In genomic region chr1:6918908-6919511, GRCh38 we compare ENCODE assay signal across 33 cellular contexts.
DNase-seq lines count a peak whose midpoint lies in the region; ATAC-seq, FAIRE-seq and TF ChIP-seq lines count a peak whose summit lies in the region.
"Had no signal": no experiment of that assay in that cellular context is flagged by ENCODE, and none has a peak within 500 bp of the region (broad histone marks: within the 10 kb centered on the region; RNA-seq: fewer than 3 reads in every experiment).

No MANE protein-coding gene starts in this region.

- H3K9me1 ChIP-seq in keratinocyte (ENCODE audit: control insufficient read depth, extremely low read depth, insufficient read depth, low read length) = no peaks in the 10 kb centered on the region

- no peak for TF ChIP-seq CTCF in activated CD8-positive, alpha-beta T cell treated with anti-CD3 and anti-CD28 coated beads for 36 hours (IDR thresholded peaks at IDR 0.05)
- no peak for TF ChIP-seq CTCF in astrocyte (IDR thresholded peaks at IDR 0.05; ENCODE audit: insufficient read depth, low read depth, low read length)
- peak in 2 of 3 experiments; percentile 7 to 30 for TF ChIP-seq CTCF in keratinocyte (optimal IDR thresholded peaks at IDR 0.05 in 1 of 3, IDR thresholded peaks at IDR 0.05 in 1 of 3, conservative IDR thresholded peaks at IDR 0.05 in 1 of 3; ENCODE audit: extremely low read depth in 1 of 3, insufficient read depth in 2 of 3, low read length in 3 of 3)
- no peak for TF ChIP-seq CTCF in coronary artery (IDR thresholded peaks at IDR 0.05)

- intact Hi-C loops in activated CD8-positive, alpha-beta T cell treated with anti-CD3 and anti-CD28 coated beads for 36 hours (cut with micrococcal nuclease) = no loop called here

- POLR2A ChIA-PET in activated CD8-positive, alpha-beta T cell treated with anti-CD3 and anti-CD28 coated beads, Interleukin-2, amount 10 ng/mL, durations not matched to agents 7 days and 5 days (lab: Charles Lee) = no interaction called here
- POLR2A ChIA-PET in activated CD8-positive, alpha-beta T cell treated with anti-CD3 and anti-CD28 coated beads for 36 hours (lab: Charles Lee) = no interaction called here

- H3K36me3 ChIP-seq in astrocyte (ENCODE audit: insufficient read depth, low read length) (no peaks in the 10 kb centered on the region), keratinocyte (ENCODE audit: control insufficient read depth in 2 of 2, extremely low read depth in 1 of 2, insufficient read depth in 2 of 2, low read length in 2 of 2) (no peaks in the 10 kb centered on the region)
- H3K36me3 ChIP-seq: adrenal gland, brain microvascular endothelial cell, MG63, stomach, tibial nerve had no signal

- no peak overlapping the region for H3K27ac ChIP-seq in astrocyte (ENCODE audit: low read depth, low read length)
- no peak overlapping the region for H3K27ac ChIP-seq in keratinocyte (ENCODE audit: control insufficient read depth, insufficient read depth, low read length)
- H3K27ac ChIP-seq in coronary artery = no peak overlapping the region
- H3K27ac ChIP-seq: adrenal gland, brain microvascular endothelial cell, psoas muscle, SK-N-MC, stomach, tibial nerve had no signal

- H3K9ac ChIP-seq in astrocyte (ENCODE audit: low read length) (no peak overlapping the region), keratinocyte (ENCODE audit: control insufficient read depth, extremely low read depth, insufficient read depth, low read length) (no peak overlapping the region)

- H3K27me3 Mint-ChIP-seq in activated CD8-positive, alpha-beta T cell treated with anti-CD3 and anti-CD28 coated beads, Interleukin-2, amount 10 ng/mL, durations not matched to agents 7 days and 5 days (ENCODE audit: low read depth) = peaks cover 2% of the 10 kb centered on the region
- peaks cover 18% of the 10 kb centered on the region for H3K27me3 Mint-ChIP-seq in activated CD8-positive, alpha-beta T cell treated with anti-CD3 and anti-CD28 coated beads for 36 hours
- H3K27me3 Mint-ChIP-seq in astrocyte (ENCODE audit: low read depth, unreplicated experiment) = peaks cover 15% of the 10 kb centered on the region

- dilution Hi-C loops in keratinocyte (cut with MboI; ENCODE audit: extremely low pct_ligation_motif_present, low sequenced_read_pairs) = no loop called here

- H3K4me1 ChIP-seq in astrocyte (ENCODE audit: insufficient read depth, low read length) = peaks cover 2% of the 10 kb centered on the region
- H3K4me1 ChIP-seq in keratinocyte (ENCODE audit: control insufficient read depth, extremely low read depth, insufficient read depth, low read length) = peaks cover 29% of the 10 kb centered on the region

- H3K4me3 ChIP-seq in astrocyte (ENCODE audit: insufficient read depth, low read depth, low read length) (no peak overlapping the region), keratinocyte (ENCODE audit: control insufficient read depth in 2 of 3, extremely low read depth in 1 of 3, insufficient read depth in 2 of 3, low read depth in 1 of 3, low read length in 3 of 3) (no peak overlapping the region), coronary artery (no peak overlapping the region)
- H3K4me3 ChIP-seq: adrenal gland, MG63, psoas muscle, SK-N-MC, stomach, tibial nerve had no signal

- H3K79me2 ChIP-seq in astrocyte (ENCODE audit: insufficient read depth, low read length) (no peaks in the 10 kb centered on the region), keratinocyte (ENCODE audit: control insufficient read depth, insufficient read depth, low read length) (no peaks in the 10 kb centered on the region)

- no peak for ATAC-seq in activated CD8-positive, alpha-beta T cell treated with anti-CD3 and anti-CD28 coated beads, Interleukin-2, amount 10 ng/mL, durations not matched to agents 7 days and 5 days
- ATAC-seq in activated CD8-positive, alpha-beta T cell treated with anti-CD3 and anti-CD28 coated beads for 36 hours = no peak
- no peak for ATAC-seq in HG03097 (IDR thresholded peaks at IDR 0.05; ENCODE audit: low FRiP score, unreplicated experiment)
- no peak for ATAC-seq in GM21526 (IDR thresholded peaks at IDR 0.05; ENCODE audit: low FRiP score, unreplicated experiment)
- ATAC-seq: left ventricle myocardium superior, sciatic nerve had no signal

- CTCF ChIA-PET in activated CD8-positive, alpha-beta T cell treated with anti-CD3 and anti-CD28 coated beads, Interleukin-2, amount 10 ng/mL, durations not matched to agents 7 days and 5 days (lab: Charles Lee) = no interaction called here
- CTCF ChIA-PET in activated CD8-positive, alpha-beta T cell treated with anti-CD3 and anti-CD28 coated beads for 36 hours (lab: Charles Lee) = no interaction called here

- FAIRE-seq in astrocyte (lab: Jason Lieb, UNC) (no peak), keratinocyte (lab: Jason Lieb, UNC) (no peak)
- FAIRE-seq: islet of Langerhans had no signal

- H4K20me1 ChIP-seq in astrocyte (ENCODE audit: insufficient read depth, low read length) (no peaks in the 10 kb centered on the region), keratinocyte (ENCODE audit: control insufficient read depth, extremely low read depth, insufficient read depth, low read length) (no peaks in the 10 kb centered on the region)

- H3K4me1 Mint-ChIP-seq in activated CD8-positive, alpha-beta T cell treated with anti-CD3 and anti-CD28 coated beads, Interleukin-2, amount 10 ng/mL, durations not matched to agents 7 days and 5 days (ENCODE audit: low read depth) = peaks cover 18% of the 10 kb centered on the region
- no peaks in the 10 kb centered on the region for H3K4me1 Mint-ChIP-seq in activated CD8-positive, alpha-beta T cell treated with anti-CD3 and anti-CD28 coated beads for 36 hours (ENCODE audit: low read depth)
- H3K4me1 Mint-ChIP-seq in astrocyte (ENCODE audit: low read depth, unreplicated experiment) = no peaks in the 10 kb centered on the region
- H3K4me1 Mint-ChIP-seq: naive B cell had no signal

- no peak for DNase-seq in activated CD8-positive, alpha-beta T cell treated with anti-CD3 and anti-CD28 coated beads, Interleukin-2, amount 10 ng/mL, durations not matched to agents 7 days and 5 days
- DNase-seq in activated CD8-positive, alpha-beta T cell treated with anti-CD3 and anti-CD28 coated beads for 36 hours = no peak
- peak; percentile 3 for DNase-seq in astrocyte (ENCODE audit: low read depth)
- no peak for DNase-seq in keratinocyte (ENCODE audit: low read depth, low spot score)
- no peak for DNase-seq in NCI-H1092 (lab: John Stamatoyannopoulos, UW)
- no peak for DNase-seq in coronary artery (ENCODE audit: low spot score)
- DNase-seq: 8988T; activated CD4-positive, alpha-beta T cell treated with anti-CD3 and anti-CD28 coated beads, Interleukin-2, amount 50 U/mL, for 48 hours; activated CD8-positive, alpha-beta memory T cell treated with anti-CD3 and anti-CD28 coated beads, Interleukin-2, amount 50 U/mL, for 48 hours; activated naive CD4-positive, alpha-beta T cell treated with anti-CD3 and anti-CD28 coated beads for 36 hours; adrenal gland; brain microvascular endothelial cell; DMS79 treated with DMSO at 0.1 percent for 48 hours; GF-D8; left ventricle myocardium superior; MG63; midbrain; naive B cell; NCI-H1417 treated with DMSO at 0.1 percent for 48 hours; NCI-H2029 treated with DMSO at 0.1 percent for 48 hours; NCI-H524; NK-92 treated with Interleukin-12 subunit alpha and Interleukin-12 subunit beta, amount 100 ng/mL, for 24 hours; psoas muscle; stimulated activated CD4-positive, alpha-beta T cell treated with anti-CD3 and anti-CD28 coated beads, Interleukin-12 subunit alpha, Interleukin-12 subunit beta, amount 100 ng/mL, for 4 hours; stimulated activated CD4-positive, alpha-beta T cell treated with anti-CD3 and anti-CD28 coated beads, Interleukin-2, amount 100 ng/mL, for 48 hours; stomach had no signal

- H3K27ac Mint-ChIP-seq in activated CD8-positive, alpha-beta T cell treated with anti-CD3 and anti-CD28 coated beads, Interleukin-2, amount 10 ng/mL, durations not matched to agents 7 days and 5 days = peak overlapping the region; percentile 51
- H3K27ac Mint-ChIP-seq in activated CD8-positive, alpha-beta T cell treated with anti-CD3 and anti-CD28 coated beads for 36 hours = no peak overlapping the region
- H3K27ac Mint-ChIP-seq in astrocyte (ENCODE audit: unreplicated experiment) = no peak overlapping the region
- H3K27ac Mint-ChIP-seq: activated naive CD4-positive, alpha-beta T cell treated with anti-CD3 and anti-CD28 coated beads for 36 hours; CD14-positive monocyte had no signal

- no peak overlapping the region for H3K4me3 Mint-ChIP-seq in activated CD8-positive, alpha-beta T cell treated with anti-CD3 and anti-CD28 coated beads, Interleukin-2, amount 10 ng/mL, durations not matched to agents 7 days and 5 days
- H3K4me3 Mint-ChIP-seq in activated CD8-positive, alpha-beta T cell treated with anti-CD3 and anti-CD28 coated beads for 36 hours = no peak overlapping the region
- no peak overlapping the region for H3K4me3 Mint-ChIP-seq in astrocyte (ENCODE audit: unreplicated experiment)
- H3K4me3 Mint-ChIP-seq: activated naive CD4-positive, alpha-beta T cell treated with anti-CD3 and anti-CD28 coated beads for 36 hours; CD14-positive monocyte; naive B cell had no signal

- no peaks in the 10 kb centered on the region for H3K9me3 Mint-ChIP-seq in activated CD8-positive, alpha-beta T cell treated with anti-CD3 and anti-CD28 coated beads, Interleukin-2, amount 10 ng/mL, durations not matched to agents 7 days and 5 days (ENCODE audit: insufficient read depth)
- H3K9me3 Mint-ChIP-seq in activated CD8-positive, alpha-beta T cell treated with anti-CD3 and anti-CD28 coated beads for 36 hours = peaks cover 6% of the 10 kb centered on the region
- peaks cover 20% of the 10 kb centered on the region for H3K9me3 Mint-ChIP-seq in astrocyte (ENCODE audit: unreplicated experiment)
- H3K9me3 Mint-ChIP-seq: activated naive CD4-positive, alpha-beta T cell treated with anti-CD3 and anti-CD28 coated beads for 36 hours had no signal

- H3K4me2 ChIP-seq in astrocyte (ENCODE audit: low read length) (no peak overlapping the region), keratinocyte (ENCODE audit: control insufficient read depth, extremely low read depth, insufficient read depth, low read depth, low read length) (peak overlapping the region; percentile 40)

- H3K36me3 Mint-ChIP-seq in activated CD8-positive, alpha-beta T cell treated with anti-CD3 and anti-CD28 coated beads, Interleukin-2, amount 10 ng/mL, durations not matched to agents 7 days and 5 days (ENCODE audit: low read depth) = no peaks in the 10 kb centered on the region
- no peaks in the 10 kb centered on the region for H3K36me3 Mint-ChIP-seq in activated CD8-positive, alpha-beta T cell treated with anti-CD3 and anti-CD28 coated beads for 36 hours (ENCODE audit: low read depth)
- peaks cover 3% of the 10 kb centered on the region for H3K36me3 Mint-ChIP-seq in astrocyte (ENCODE audit: low read depth, unreplicated experiment)
- H3K36me3 Mint-ChIP-seq: CD14-positive monocyte had no signal

- H3K9me3 ChIP-seq in astrocyte (ENCODE audit: insufficient read depth, low read depth, low read length) = no peaks in the 10 kb centered on the region
- no peaks in the 10 kb centered on the region for H3K9me3 ChIP-seq in keratinocyte (ENCODE audit: control insufficient read depth, low read depth, low read length)
- H3K9me3 ChIP-seq: adrenal gland, psoas muscle had no signal

- H2AFZ ChIP-seq in astrocyte (ENCODE audit: low read depth, low read length) = no peak overlapping the region
- peak overlapping the region; percentile 2 for H2AFZ ChIP-seq in keratinocyte (ENCODE audit: control insufficient read depth, low read length)

- H3K27me3 ChIP-seq in astrocyte (ENCODE audit: insufficient read depth, low read length) (peaks cover 4% of the 10 kb centered on the region), keratinocyte (ENCODE audit: control insufficient read depth, extremely low read depth, insufficient read depth, low read length) (peaks cover 7% of the 10 kb centered on the region)
- H3K27me3 ChIP-seq: adrenal gland, brain microvascular endothelial cell, MG63, tibial nerve had no signal

Comparison
In these comparisons a context has a peak if more than half of its experiments do, and no peak if none do; other contexts are left out.
1. CTCF ChIP-seq: peak in keratinocyte (2 of 3); none in activated CD8-positive, alpha-beta T cell treated with anti-CD3 and anti-CD28 coated beads for 36 hours (single experiment), astrocyte (single experiment) and coronary artery (single experiment).